27 cellular contexts compared by ENCODE assay signal in genomic region chr7:154791611-154792010, GRCh38.
"Had no signal": no experiment of that assay in that cellular context is flagged by ENCODE, and none has a peak within 500 bp of the region (broad histone marks: within the 10 kb centered on the region; RNA-seq: fewer than 3 reads in every experiment).

No MANE protein-coding gene starts in this region.

- H3K27ac Mint-ChIP-seq: activated B cell treated with CpG ODN at 0.5 μM for 24 hours; activated CD8-positive, alpha-beta T cell treated with anti-CD3 and anti-CD28 coated beads for 36 hours; activated naive CD8-positive, alpha-beta T cell; activated T-helper 17 cell treated with anti-CD3 and anti-CD28 coated beads, Interleukin-2, amount 50 U/mL, for 72 hours; endodermal cell; T-helper 17 cell; T-helper 2 cell treated with Interferon-gamma antibody and Interleukin-4, amounts not matched to agents 5 μg/mL and 100 μg/mL, for 36 hours had no signal

- H3K36me3 Mint-ChIP-seq: activated naive CD8-positive, alpha-beta T cell had no signal

- H3K4me1 Mint-ChIP-seq: activated B cell treated with CpG ODN at 0.5 μM for 24 hours; activated T-helper 17 cell treated with anti-CD3 and anti-CD28 coated beads, Interleukin-2, amount 50 U/mL, for 72 hours; T-helper 17 cell had no signal

- H3K27ac ChIP-seq: brain microvascular endothelial cell, colonic mucosa, gastrocnemius medialis, WERI-Rb-1 had no signal

- ATAC-seq: activated CD4-positive, CD25-positive, alpha-beta regulatory T cell treated with anti-CD3 and anti-CD28 coated beads, Interleukin-2, amount 50 U/mL, for 24 hours; activated CD8-positive, alpha-beta T cell treated with anti-CD3 and anti-CD28 coated beads for 36 hours; activated T-cell treated with anti-CD3 and anti-CD28 coated beads, Interleukin-2, amount 50 U/mL, for 4 hours; activated T-helper 17 cell treated with anti-CD3 and anti-CD28 coated beads, Interleukin-2, amount 50 U/mL, for 72 hours; esophagus mucosa; gastrocnemius medialis; T-helper 17 cell had no signal

- H3K4me3 ChIP-seq: colonic mucosa, gastrocnemius medialis had no signal

- H3K9me3 Mint-ChIP-seq: activated T-helper 17 cell treated with anti-CD3 and anti-CD28 coated beads, Interleukin-2, amount 50 U/mL, for 72 hours; T-helper 2 cell treated with Interferon-gamma antibody and Interleukin-4, amounts not matched to agents 5 μg/mL and 100 μg/mL, for 36 hours had no signal

- H3K27me3 ChIP-seq: brain microvascular endothelial cell, colonic mucosa had no signal

- DNase-seq: activated B cell treated with CpG ODN at 0.5 μM for 24 hours; activated CD4-positive, alpha-beta T cell treated with anti-CD3 and anti-CD28 coated beads for 48 hours; activated CD4-positive, alpha-beta T cell treated with anti-CD3 and anti-CD28 coated beads, Interleukin-2, amount 50 U/mL, for 1 hour; activated CD4-positive, alpha-beta T cell treated with anti-CD3 and anti-CD28 coated beads, Interleukin-2, amount 50 U/mL, for 48 hours; activated CD8-positive, alpha-beta memory T cell treated with anti-CD3 and anti-CD28 coated beads for 24 hours; activated CD8-positive, alpha-beta T cell treated with anti-CD3 and anti-CD28 coated beads for 36 hours; activated effector memory CD4-positive, alpha-beta T cell treated with Interleukin-2 at 50 U/mL for 16 hours; activated gamma-delta T cell treated with Interleukin-2 at 50 U/mL for 16 hours; activated naive CD4-positive, alpha-beta T cell treated with anti-CD3 and anti-CD28 coated beads, Interleukin-2, amount 50 U/mL, for 16 hours; activated naive CD4-positive, alpha-beta T cell treated with Interleukin-2 at 50 U/mL for 16 hours; activated T-cell treated with anti-CD3 and anti-CD28 coated beads, Interleukin-2, amount 50 U/mL, for 4 hours; brain microvascular endothelial cell; colonic mucosa; effector memory CD4-positive, alpha-beta T cell; endodermal cell; foreskin fibroblast; gastrocnemius medialis; glutamatergic neuron; T-helper 1 cell; T-helper 17 cell; T1000; WERI-Rb-1 had no signal

- H3K4me3 Mint-ChIP-seq: activated B cell treated with CpG ODN at 0.5 μM for 24 hours; activated CD8-positive, alpha-beta T cell treated with anti-CD3 and anti-CD28 coated beads for 36 hours; activated naive CD8-positive, alpha-beta T cell; activated T-cell treated with anti-CD3 and anti-CD28 coated beads, Interleukin-2, amount 50 U/mL, for 4 hours; activated T-helper 17 cell treated with anti-CD3 and anti-CD28 coated beads, Interleukin-2, amount 50 U/mL, for 72 hours; endodermal cell; T-helper 17 cell; T-helper 2 cell treated with Interferon-gamma antibody and Interleukin-4, amounts not matched to agents 5 μg/mL and 100 μg/mL, for 36 hours had no signal
